Comparison of ENCODE assay signal across 1 cellular context in the genomic region with DNA sequence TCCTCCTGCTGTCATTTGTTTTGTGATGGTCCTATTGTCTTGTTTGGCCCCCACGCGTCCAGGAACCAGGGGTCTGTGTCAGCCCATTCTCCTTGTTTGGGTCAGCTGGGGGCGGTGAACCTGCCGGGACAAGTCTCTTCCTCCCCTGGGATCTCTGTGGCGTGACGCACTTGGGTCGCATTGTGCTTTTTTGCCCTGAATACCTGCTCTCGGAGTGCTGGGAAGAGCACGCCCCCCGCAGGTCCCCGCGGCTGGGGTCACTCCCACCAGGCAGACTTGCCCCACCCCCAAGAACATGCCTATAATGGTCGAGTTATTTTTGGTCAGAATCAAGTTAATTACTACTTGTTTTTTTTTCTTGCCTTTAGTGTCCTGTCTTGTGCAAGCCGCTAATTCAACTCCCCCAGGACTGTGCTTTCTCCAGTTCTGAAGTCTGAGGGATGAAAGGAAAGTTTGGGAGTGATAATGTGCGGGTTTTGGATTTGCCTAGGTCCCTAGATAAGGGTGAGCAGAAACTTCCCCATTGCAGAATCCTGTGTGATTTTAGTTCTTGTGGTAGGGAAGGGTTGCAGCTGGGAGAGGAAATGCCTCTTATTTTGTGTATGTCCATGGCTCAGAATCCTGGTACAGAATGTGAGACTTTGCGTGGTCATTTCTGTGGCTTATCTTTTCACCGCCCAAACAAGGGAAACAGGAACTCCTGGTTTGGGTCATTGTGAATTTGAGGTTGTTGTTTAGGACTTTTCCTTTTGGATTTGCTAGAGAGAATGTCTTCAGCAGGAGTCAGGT.
TF ChIP-seq lines count a peak whose summit lies in the region.

No MANE protein-coding gene starts in this region.

TF ChIP-seq in HepG2, 621 proteins besides CTCF, POLR2A, EP300 and RAD21 (continued from another document and continues in another):
- TF ChIP-seq, protein P1, sequence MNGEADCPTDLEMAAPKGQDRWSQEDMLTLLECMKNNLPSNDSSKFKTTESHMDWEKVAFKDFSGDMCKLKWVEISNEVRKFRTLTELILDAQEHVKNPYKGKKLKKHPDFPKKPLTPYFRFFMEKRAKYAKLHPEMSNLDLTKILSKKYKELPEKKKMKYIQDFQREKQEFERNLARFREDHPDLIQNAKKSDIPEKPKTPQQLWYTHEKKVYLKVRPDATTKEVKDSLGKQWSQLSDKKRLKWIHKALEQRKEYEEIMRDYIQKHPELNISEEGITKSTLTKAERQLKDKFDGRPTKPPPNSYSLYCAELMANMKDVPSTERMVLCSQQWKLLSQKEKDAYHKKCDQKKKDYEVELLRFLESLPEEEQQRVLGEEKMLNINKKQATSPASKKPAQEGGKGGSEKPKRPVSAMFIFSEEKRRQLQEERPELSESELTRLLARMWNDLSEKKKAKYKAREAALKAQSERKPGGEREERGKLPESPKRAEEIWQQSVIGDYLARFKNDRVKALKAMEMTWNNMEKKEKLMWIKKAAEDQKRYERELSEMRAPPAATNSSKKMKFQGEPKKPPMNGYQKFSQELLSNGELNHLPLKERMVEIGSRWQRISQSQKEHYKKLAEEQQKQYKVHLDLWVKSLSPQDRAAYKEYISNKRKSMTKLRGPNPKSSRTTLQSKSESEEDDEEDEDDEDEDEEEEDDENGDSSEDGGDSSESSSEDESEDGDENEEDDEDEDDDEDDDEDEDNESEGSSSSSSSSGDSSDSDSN (CRISPR knock-in tag; IDR thresholded peaks at IDR 0.05): 0 out of 2 replicates have a peak, but pooled peaks have one; percentile 4
- TF ChIP-seq DMAP1 (CRISPR knock-in tag; IDR thresholded peaks at IDR 0.05): peak; percentile 6; the same call in 1 of the 2 replicates
- TF ChIP-seq HNF4A (CRISPR knock-in tag; IDR thresholded peaks at IDR 0.05): no peak
- peak; percentile 69; the same call in 1 of the 2 replicates for TF ChIP-seq ZSCAN31 (CRISPR knock-in tag; IDR thresholded peaks at IDR 0.05; ENCODE audit: low read depth)
- TF ChIP-seq SSRP1 (CRISPR knock-in tag; IDR thresholded peaks at IDR 0.05): no peak
- 0 out of 2 replicates have a peak, but pooled peaks have one; percentile 29 for TF ChIP-seq ZNF782 (CRISPR knock-in tag; IDR thresholded peaks at IDR 0.05; ENCODE audit: borderline replicate concordance)
- TF ChIP-seq, protein P2, sequence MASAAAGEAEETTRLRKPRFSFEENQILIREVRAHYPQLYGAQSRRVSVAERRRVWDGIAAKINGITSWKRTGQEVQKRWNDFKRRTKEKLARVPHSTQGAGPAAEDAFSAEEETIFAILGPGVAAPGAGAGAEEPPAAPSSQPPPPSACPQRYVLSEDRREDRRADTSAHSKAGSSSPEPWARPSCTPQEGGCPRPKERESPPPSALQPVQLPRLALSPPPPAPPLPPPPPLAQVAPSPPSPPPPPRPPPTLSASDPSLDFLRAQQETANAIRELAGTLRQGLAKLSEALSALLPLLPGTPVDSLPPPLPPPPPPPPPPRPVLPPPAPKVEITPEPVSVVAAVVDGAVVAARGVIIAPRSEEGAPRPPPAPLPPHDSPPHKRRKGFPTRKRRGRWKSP (CRISPR knock-in tag; IDR thresholded peaks at IDR 0.05): no peak; the same call in 1 of the 2 replicates
- TF ChIP-seq SP140L (CRISPR knock-in tag; IDR thresholded peaks at IDR 0.05; ENCODE audit: borderline replicate concordance): no peak
- no peak for TF ChIP-seq KAT8 (CRISPR knock-in tag; IDR thresholded peaks at IDR 0.05)
- TF ChIP-seq RAD51 (IDR thresholded peaks at IDR 0.05; ENCODE audit: borderline replicate concordance): no peak
- TF ChIP-seq, protein P3, sequence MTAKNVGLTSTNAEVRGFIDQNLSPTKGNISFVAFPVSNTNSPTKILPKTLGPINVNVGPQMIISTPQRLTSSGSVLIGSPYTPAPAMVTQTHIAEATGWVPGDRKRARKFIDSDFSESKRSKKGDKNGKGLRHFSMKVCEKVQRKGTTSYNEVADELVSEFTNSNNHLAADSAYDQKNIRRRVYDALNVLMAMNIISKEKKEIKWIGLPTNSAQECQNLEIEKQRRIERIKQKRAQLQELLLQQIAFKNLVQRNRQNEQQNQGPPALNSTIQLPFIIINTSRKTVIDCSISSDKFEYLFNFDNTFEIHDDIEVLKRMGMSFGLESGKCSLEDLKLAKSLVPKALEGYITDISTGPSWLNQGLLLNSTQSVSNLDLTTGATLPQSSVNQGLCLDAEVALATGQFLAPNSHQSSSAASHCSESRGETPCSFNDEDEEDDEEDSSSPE (CRISPR knock-in tag; IDR thresholded peaks at IDR 0.05): no peak
- TF ChIP-seq RBM22 (optimal IDR thresholded peaks at IDR 0.05; ENCODE audit: low read length): no peak
- no peak for TF ChIP-seq LCORL (IDR thresholded peaks at IDR 0.05)
- TF ChIP-seq LCORL (CRISPR knock-in tag; IDR thresholded peaks at IDR 0.05): peak; percentile 20; the same call in 1 of the 2 replicates
- TF ChIP-seq, protein P4, sequence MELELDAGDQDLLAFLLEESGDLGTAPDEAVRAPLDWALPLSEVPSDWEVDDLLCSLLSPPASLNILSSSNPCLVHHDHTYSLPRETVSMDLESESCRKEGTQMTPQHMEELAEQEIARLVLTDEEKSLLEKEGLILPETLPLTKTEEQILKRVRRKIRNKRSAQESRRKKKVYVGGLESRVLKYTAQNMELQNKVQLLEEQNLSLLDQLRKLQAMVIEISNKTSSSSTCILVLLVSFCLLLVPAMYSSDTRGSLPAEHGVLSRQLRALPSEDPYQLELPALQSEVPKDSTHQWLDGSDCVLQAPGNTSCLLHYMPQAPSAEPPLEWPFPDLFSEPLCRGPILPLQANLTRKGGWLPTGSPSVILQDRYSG (CRISPR knock-in tag; IDR thresholded peaks at IDR 0.05): no peak
- TF ChIP-seq, protein P5, sequence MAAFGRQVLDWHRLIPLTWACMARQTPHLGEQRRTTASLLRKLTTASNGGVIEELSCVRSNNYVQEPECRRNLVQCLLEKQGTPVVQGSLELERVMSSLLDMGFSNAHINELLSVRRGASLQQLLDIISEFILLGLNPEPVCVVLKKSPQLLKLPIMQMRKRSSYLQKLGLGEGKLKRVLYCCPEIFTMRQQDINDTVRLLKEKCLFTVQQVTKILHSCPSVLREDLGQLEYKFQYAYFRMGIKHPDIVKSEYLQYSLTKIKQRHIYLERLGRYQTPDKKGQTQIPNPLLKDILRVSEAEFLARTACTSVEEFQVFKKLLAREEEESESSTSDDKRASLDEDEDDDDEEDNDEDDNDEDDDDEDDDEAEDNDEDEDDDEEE (CRISPR knock-in tag; IDR thresholded peaks at IDR 0.05): no peak
- no peak for TF ChIP-seq MIXL1 (CRISPR knock-in tag; IDR thresholded peaks at IDR 0.05)
- TF ChIP-seq EHMT2 (IDR thresholded peaks at IDR 0.05; ENCODE audit: borderline replicate concordance, low read depth, low read length): no peak
- TF ChIP-seq YEATS2 (CRISPR knock-in tag; IDR thresholded peaks at IDR 0.05; ENCODE audit: borderline replicate concordance): no peak
- TF ChIP-seq GATAD2A (CRISPR knock-in tag; IDR thresholded peaks at IDR 0.05): no peak
- TF ChIP-seq, protein P6, sequence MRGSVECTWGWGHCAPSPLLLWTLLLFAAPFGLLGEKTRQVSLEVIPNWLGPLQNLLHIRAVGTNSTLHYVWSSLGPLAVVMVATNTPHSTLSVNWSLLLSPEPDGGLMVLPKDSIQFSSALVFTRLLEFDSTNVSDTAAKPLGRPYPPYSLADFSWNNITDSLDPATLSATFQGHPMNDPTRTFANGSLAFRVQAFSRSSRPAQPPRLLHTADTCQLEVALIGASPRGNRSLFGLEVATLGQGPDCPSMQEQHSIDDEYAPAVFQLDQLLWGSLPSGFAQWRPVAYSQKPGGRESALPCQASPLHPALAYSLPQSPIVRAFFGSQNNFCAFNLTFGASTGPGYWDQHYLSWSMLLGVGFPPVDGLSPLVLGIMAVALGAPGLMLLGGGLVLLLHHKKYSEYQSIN (CRISPR knock-in tag; IDR thresholded peaks at IDR 0.05; ENCODE audit: borderline replicate concordance): no peak
- no peak for TF ChIP-seq ZNF17 (CRISPR knock-in tag; IDR thresholded peaks at IDR 0.05)
- TF ChIP-seq CREM (IDR thresholded peaks at IDR 0.05): no peak
- TF ChIP-seq CREM (CRISPR knock-in tag; IDR thresholded peaks at IDR 0.05): no peak
- TF ChIP-seq ERF (CRISPR knock-in tag; IDR thresholded peaks at IDR 0.05): no peak
- no peak for TF ChIP-seq ZNF7 (CRISPR knock-in tag; IDR thresholded peaks at IDR 0.05)
- TF ChIP-seq MYC (CRISPR knock-in tag; IDR thresholded peaks at IDR 0.05; ENCODE audit: borderline replicate concordance): no peak
- TF ChIP-seq ZMYM4 (CRISPR knock-in tag; IDR thresholded peaks at IDR 0.05): no peak
- no peak for TF ChIP-seq HDAC2 (CRISPR knock-in tag; IDR thresholded peaks at IDR 0.05)
- TF ChIP-seq, protein P7, sequence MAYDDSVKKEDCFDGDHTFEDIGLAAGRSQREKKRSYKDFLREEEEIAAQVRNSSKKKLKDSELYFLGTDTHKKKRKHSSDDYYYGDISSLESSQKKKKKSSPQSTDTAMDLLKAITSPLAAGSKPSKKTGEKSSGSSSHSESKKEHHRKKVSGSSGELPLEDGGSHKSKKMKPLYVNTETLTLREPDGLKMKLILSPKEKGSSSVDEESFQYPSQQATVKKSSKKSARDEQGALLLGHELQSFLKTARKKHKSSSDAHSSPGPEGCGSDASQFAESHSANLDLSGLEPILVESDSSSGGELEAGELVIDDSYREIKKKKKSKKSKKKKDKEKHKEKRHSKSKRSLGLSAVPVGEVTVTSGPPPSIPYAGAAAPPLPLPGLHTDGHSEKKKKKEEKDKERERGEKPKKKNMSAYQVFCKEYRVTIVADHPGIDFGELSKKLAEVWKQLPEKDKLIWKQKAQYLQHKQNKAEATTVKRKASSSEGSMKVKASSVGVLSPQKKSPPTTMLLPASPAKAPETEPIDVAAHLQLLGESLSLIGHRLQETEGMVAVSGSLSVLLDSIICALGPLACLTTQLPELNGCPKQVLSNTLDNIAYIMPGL (CRISPR knock-in tag; IDR thresholded peaks at IDR 0.05; ENCODE audit: borderline replicate concordance in 1 of 2, low read depth in 1 of 2): peak in 1 of 2 experiments; percentile 27; a peak in 1 of 4 replicates
- TF ChIP-seq, protein P8, sequence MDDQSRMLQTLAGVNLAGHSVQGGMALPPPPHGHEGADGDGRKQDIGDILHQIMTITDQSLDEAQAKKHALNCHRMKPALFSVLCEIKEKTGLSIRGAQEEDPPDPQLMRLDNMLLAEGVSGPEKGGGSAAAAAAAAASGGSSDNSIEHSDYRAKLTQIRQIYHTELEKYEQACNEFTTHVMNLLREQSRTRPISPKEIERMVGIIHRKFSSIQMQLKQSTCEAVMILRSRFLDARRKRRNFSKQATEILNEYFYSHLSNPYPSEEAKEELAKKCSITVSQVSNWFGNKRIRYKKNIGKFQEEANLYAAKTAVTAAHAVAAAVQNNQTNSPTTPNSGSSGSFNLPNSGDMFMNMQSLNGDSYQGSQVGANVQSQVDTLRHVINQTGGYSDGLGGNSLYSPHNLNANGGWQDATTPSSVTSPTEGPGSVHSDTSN (CRISPR knock-in tag; IDR thresholded peaks at IDR 0.05; ENCODE audit: borderline replicate concordance): no peak
- TF ChIP-seq NCOA1 (CRISPR knock-in tag; IDR thresholded peaks at IDR 0.05): no peak
- no peak for TF ChIP-seq CBX5 (CRISPR knock-in tag; IDR thresholded peaks at IDR 0.05; ENCODE audit: borderline replicate concordance)
- no peak for TF ChIP-seq ZNF607 (CRISPR knock-in tag; IDR thresholded peaks at IDR 0.05; ENCODE audit: borderline replicate concordance)
- TF ChIP-seq MTA1 (CRISPR knock-in tag; IDR thresholded peaks at IDR 0.05; ENCODE audit: borderline replicate concordance): 0 out of 2 replicates have a peak, but pooled peaks have one; percentile 27
- TF ChIP-seq MEIS1 (CRISPR knock-in tag; IDR thresholded peaks at IDR 0.05; ENCODE audit: borderline replicate concordance): no peak
- no peak for TF ChIP-seq ZNF572 (CRISPR knock-in tag; IDR thresholded peaks at IDR 0.05)
- no peak for TF ChIP-seq TSC22D2 (CRISPR knock-in tag; IDR thresholded peaks at IDR 0.05; ENCODE audit: borderline replicate concordance)
- no peak for TF ChIP-seq ZNF343 (CRISPR knock-in tag; IDR thresholded peaks at IDR 0.05)
- TF ChIP-seq JDP2 (CRISPR knock-in tag; IDR thresholded peaks at IDR 0.05; ENCODE audit: borderline replicate concordance): no peak
- TF ChIP-seq, protein P9, sequence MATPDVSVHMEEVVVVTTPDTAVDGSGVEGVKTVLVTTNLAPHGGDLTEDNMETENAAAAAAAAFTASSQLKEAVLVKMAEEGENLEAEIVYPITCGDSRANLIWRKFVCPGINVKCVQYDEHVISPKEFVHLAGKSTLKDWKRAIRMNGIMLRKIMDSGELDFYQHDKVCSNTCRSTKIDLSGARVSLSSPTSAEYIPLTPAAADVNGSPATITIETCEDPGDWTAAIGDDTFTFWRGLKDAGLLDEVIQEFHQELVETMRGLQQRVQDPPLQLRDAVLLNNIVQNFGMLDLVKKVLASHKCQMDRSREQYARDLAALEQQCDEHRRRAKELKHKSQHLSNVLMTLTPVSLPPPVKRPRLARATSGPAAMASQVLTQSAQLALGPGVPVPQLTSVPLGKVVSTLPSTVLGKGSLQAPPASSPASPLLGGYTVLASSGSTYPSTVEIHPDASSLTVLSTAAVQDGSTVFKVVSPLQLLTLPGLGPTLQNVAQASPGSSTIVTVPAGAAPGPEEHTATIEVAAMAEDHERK (CRISPR knock-in tag; IDR thresholded peaks at IDR 0.05; ENCODE audit: low read depth): no peak
- TF ChIP-seq, protein P10, sequence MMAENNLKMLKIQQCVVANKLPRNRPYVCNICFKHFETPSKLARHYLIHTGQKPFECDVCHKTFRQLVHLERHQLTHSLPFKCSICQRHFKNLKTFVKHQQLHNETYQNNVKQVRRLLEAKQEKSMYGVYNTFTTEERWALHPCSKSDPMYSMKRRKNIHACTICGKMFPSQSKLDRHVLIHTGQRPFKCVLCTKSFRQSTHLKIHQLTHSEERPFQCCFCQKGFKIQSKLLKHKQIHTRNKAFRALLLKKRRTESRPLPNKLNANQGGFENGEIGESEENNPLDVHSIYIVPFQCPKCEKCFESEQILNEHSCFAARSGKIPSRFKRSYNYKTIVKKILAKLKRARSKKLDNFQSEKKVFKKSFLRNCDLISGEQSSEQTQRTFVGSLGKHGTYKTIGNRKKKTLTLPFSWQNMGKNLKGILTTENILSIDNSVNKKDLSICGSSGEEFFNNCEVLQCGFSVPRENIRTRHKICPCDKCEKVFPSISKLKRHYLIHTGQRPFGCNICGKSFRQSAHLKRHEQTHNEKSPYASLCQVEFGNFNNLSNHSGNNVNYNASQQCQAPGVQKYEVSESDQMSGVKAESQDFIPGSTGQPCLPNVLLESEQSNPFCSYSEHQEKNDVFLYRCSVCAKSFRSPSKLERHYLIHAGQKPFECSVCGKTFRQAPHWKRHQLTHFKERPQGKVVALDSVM (CRISPR knock-in tag; IDR thresholded peaks at IDR 0.05): no peak
- TF ChIP-seq ZNF616 (CRISPR knock-in tag; IDR thresholded peaks at IDR 0.05; ENCODE audit: low read depth): no peak
- TF ChIP-seq KMT2B (CRISPR knock-in tag; IDR thresholded peaks at IDR 0.05): no peak
- TF ChIP-seq ONECUT2 (CRISPR knock-in tag; IDR thresholded peaks at IDR 0.05): no peak
- TF ChIP-seq ZNF883 (CRISPR knock-in tag; IDR thresholded peaks at IDR 0.05; ENCODE audit: not compliant biosample characterization): no peak
- TF ChIP-seq ARHGAP35 (CRISPR knock-in tag; IDR thresholded peaks at IDR 0.05; ENCODE audit: borderline replicate concordance): no peak
- TF ChIP-seq ZBTB7B (CRISPR knock-in tag; IDR thresholded peaks at IDR 0.05): no peak
